ENCODE assay signal across 2 cellular contexts in the genomic region with DNA sequence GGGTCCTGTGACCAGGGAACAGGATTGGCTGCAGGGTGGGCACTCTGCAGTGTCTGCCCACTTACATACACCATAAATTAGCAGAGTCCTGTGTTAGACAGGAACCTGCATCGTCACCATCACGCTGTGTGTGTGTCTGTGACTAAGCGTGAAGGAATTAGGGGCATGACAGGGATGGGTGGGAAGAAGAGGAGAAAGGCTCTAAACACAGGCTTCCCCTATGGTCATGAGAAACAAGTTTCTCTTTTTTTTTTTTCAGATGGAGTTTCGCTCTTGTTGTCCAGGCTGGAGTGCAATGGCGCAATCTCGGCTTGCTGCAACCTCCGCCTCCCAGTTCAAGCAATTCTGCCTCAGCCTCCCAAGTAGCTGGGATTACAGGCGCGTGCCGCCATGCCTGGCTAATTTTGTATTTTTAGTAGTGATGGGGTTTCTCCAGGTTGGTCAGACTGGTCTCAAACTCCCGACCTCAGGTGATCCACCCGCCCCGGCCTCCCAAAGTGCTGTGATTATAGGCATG.
TF ChIP-seq lines count a peak whose summit lies in the region.

No MANE protein-coding gene starts in this region.

TF ChIP-seq in HCT116, 20 proteins besides CTCF, POLR2A, EP300 and RAD21 (continued from another document):
- TF ChIP-seq, protein P1, sequence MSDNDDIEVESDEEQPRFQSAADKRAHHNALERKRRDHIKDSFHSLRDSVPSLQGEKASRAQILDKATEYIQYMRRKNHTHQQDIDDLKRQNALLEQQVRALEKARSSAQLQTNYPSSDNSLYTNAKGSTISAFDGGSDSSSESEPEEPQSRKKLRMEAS (IDR thresholded peaks at IDR 0.05), result peak; percentile 42; the same call in 1 of the 2 replicates

TF ChIP-seq in SK-N-SH, 30 proteins besides CTCF, POLR2A, EP300 and RAD21:
- peak; percentile 31; the same call in 1 of the 2 replicates for TF ChIP-seq PBX3 (IDR thresholded peaks at IDR 0.05)
